In the genomic region with DNA sequence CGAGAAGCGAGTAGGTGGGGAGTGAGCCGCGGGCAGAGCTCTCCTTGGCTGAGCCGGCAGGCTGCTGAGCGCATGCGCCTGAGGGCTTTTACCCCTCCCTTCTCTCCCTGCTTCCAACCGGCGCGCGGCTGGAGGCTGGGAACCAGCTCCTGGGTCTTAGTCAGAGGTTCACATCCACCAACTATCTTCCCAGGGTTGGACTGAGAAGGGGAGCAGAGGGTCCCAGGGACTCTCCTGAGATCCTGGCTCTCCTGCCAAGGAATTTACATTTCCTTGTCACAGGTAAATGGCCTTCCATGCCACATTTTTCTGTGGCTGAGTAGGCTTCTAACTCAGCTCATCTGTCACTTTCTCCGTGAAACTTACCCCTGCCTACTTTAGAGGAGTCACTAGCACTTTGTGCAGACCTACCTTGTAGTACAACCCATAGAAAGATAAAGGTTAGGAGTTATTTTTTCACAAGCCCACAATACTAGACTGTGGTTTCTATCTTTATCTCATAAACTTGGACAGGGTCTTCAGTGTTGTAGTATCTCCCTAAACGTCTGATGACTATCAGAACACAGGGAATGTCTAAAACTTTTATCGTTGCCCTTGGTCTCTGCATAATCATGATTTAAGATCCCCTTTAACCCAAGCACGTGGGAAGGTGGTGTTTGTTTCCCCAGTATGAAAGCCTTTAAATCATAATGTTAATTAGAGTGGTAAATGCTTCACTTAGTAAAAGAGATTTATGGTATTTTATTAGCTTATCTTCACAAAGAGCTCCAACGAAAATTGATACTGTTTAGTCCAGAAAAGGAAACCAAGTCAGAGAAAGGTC, we compare ENCODE assay signal across 8 cellular contexts. TPM values are rescaled to one million over a fixed set of nuclear protein-coding genes. Genes with fewer than 3 reads are reported as not detected.
DNase-seq lines count a peak whose midpoint lies in the region; ATAC-seq, FAIRE-seq and TF ChIP-seq lines count a peak whose summit lies in the region.

No MANE protein-coding gene starts in this region.

- TF ChIP-seq EP300 in A549 (IDR thresholded peaks at IDR 0.05), result no peak

- no peak for FAIRE-seq in A549 (lab: Jason Lieb, UNC)

- TF ChIP-seq RAD21 in A549 (conservative IDR thresholded peaks at IDR 0.05 in 1 of 2, IDR thresholded peaks at IDR 0.05 in 1 of 2), result peak in 1 of 2 experiments; percentile 4; a peak in 1 of 5 replicates

- CTCF ChIA-PET in A549 (lab: Yijun Ruan, JAX), result interaction anchor here (0.7 to 2.3 kb wide), 5 partner anchors 50 to 99 kb away, joined by 3 to 7 read pairs (median 4); no protein-coding TSS in a partner anchor

- peaks cover 45% of the 10 kb centered on the region for H3K4me1 Mint-ChIP-seq in activated naive CD8-positive, alpha-beta T cell treated with anti-CD3 and anti-CD28 coated beads, Interleukin-2, amount 10 ng/mL, durations not matched to agents 7 days and 5 days
- H3K4me1 Mint-ChIP-seq in stimulated activated memory B cell treated with anti-CD40 and anti-IgM and Interleukin-4, amounts not matched to agents 10 μg/mL and 1 μg/mL and 100 μg/mL, for 72 hours, result peaks cover 65% of the 10 kb centered on the region

- peak overlapping the region; percentile 96 for H3K27ac Mint-ChIP-seq in activated naive CD8-positive, alpha-beta T cell treated with anti-CD3 and anti-CD28 coated beads, Interleukin-2, amount 10 ng/mL, durations not matched to agents 7 days and 5 days
- peak overlapping the region; percentile 100 for H3K27ac Mint-ChIP-seq in stimulated activated memory B cell treated with anti-CD40 and anti-IgM and Interleukin-4, amounts not matched to agents 10 μg/mL and 1 μg/mL and 100 μg/mL, for 72 hours

- peak overlapping the region; percentile 84 for H3K4me2 ChIP-seq in A549

- no peaks in the 10 kb centered on the region for H3K9me3 ChIP-seq in A549
- no peaks in the 10 kb centered on the region for H3K9me3 ChIP-seq in iPS-18a (ENCODE audit: control insufficient read depth, low read depth, low read length)

- peak; percentile 65 for TF ChIP-seq POLR2A in A549 (IDR thresholded peaks at IDR 0.05; ENCODE audit: low read length)

- H3K27me3 ChIP-seq in iPS-18a (ENCODE audit: control insufficient read depth, insufficient read depth, low read length), result no peaks in the 10 kb centered on the region

- H3K4me3 ChIP-seq in A549 (peak overlapping the region; percentile 64), iPS-18a (ENCODE audit: low read length) (peak overlapping the region; percentile 81)

- 2% methylated on average over 10 of the region's 16 CpGs for WGBS in A549 (ENCODE audit: missing lambda C conversion rate)

- no peak for TF ChIP-seq CTCF in A549 (IDR thresholded peaks at IDR 0.05)

- peak in 1 of 2 experiments; percentile 92 for DNase-seq in A549 (ENCODE audit: low read depth in 1 of 2, low spot score in 1 of 2)
- DNase-seq in activated naive CD8-positive, alpha-beta T cell treated with anti-CD3 and anti-CD28 coated beads, Interleukin-2, amount 10 ng/mL, durations not matched to agents 7 days and 5 days, result no peak
- DNase-seq in NCI-H146 treated with DMSO at 0.1 percent for 48 hours (lab: John Stamatoyannopoulos, UW; ENCODE audit: unreplicated experiment), result no peak
- no peak for DNase-seq in AG08395 (ENCODE audit: low spot score)

- no peaks in the 10 kb centered on the region for H3K27me3 Mint-ChIP-seq in activated naive CD8-positive, alpha-beta T cell treated with anti-CD3 and anti-CD28 coated beads, Interleukin-2, amount 10 ng/mL, durations not matched to agents 7 days and 5 days
- no peaks in the 10 kb centered on the region for H3K27me3 Mint-ChIP-seq in stimulated activated memory B cell treated with anti-CD40 and anti-IgM and Interleukin-4, amounts not matched to agents 10 μg/mL and 1 μg/mL and 100 μg/mL, for 72 hours

- peak in 1 of 2 experiments; percentile 10; a peak in 4 of 6 replicates for ATAC-seq in A549
- ATAC-seq in GM18519 (IDR thresholded peaks at IDR 0.05; ENCODE audit: low FRiP score, unreplicated experiment), result peak; percentile 0
- peak; percentile 2 for ATAC-seq in HG03457 (IDR thresholded peaks at IDR 0.05; ENCODE audit: unreplicated experiment)
- ATAC-seq in activated naive CD8-positive, alpha-beta T cell treated with anti-CD3 and anti-CD28 coated beads, Interleukin-2, amount 10 ng/mL, durations not matched to agents 7 days and 5 days (ENCODE audit: low read depth), result peak; percentile 0
- ATAC-seq in stimulated activated memory B cell treated with anti-CD40 and anti-IgM and Interleukin-4, amounts not matched to agents 10 μg/mL and 1 μg/mL and 100 μg/mL, for 72 hours, result no peak

- H3K9me3 Mint-ChIP-seq in activated naive CD8-positive, alpha-beta T cell treated with anti-CD3 and anti-CD28 coated beads, Interleukin-2, amount 10 ng/mL, durations not matched to agents 7 days and 5 days, result no peaks in the 10 kb centered on the region
- no peaks in the 10 kb centered on the region for H3K9me3 Mint-ChIP-seq in stimulated activated memory B cell treated with anti-CD40 and anti-IgM and Interleukin-4, amounts not matched to agents 10 μg/mL and 1 μg/mL and 100 μg/mL, for 72 hours

- H3K4me1 ChIP-seq in A549, result peaks cover 19% of the 10 kb centered on the region; the same call in 2 of the 3 replicates
- peaks cover 18% of the 10 kb centered on the region for H3K4me1 ChIP-seq in iPS-18a (ENCODE audit: control insufficient read depth, low read depth, low read length)

- H3K36me3 ChIP-seq in iPS-18a (ENCODE audit: control insufficient read depth, low read depth, low read length), result no peaks in the 10 kb centered on the region

- POLR2A ChIA-PET in A549 (lab: Yijun Ruan, JAX), result interaction anchor here (0.6 to 3.2 kb wide), 20 partner anchors 8 to 646 kb away, joined by 3 to 18 read pairs (median 4); no protein-coding TSS in a partner anchor
- POLR2A ChIA-PET in activated naive CD8-positive, alpha-beta T cell treated with anti-CD3 and anti-CD28 coated beads, Interleukin-2, amount 10 ng/mL, durations not matched to agents 7 days and 5 days (lab: Charles Lee), result interaction anchor here (0.8 to 2.1 kb wide), 8 partner anchors 7 to 89 kb away, joined by 3 to 41 read pairs (median 4); no protein-coding TSS in a partner anchor

- peak overlapping the region; percentile 86 for H3K9ac ChIP-seq in iPS-18a (ENCODE audit: low read length)

- peak overlapping the region; percentile 94 for H3K4me3 Mint-ChIP-seq in activated naive CD8-positive, alpha-beta T cell treated with anti-CD3 and anti-CD28 coated beads, Interleukin-2, amount 10 ng/mL, durations not matched to agents 7 days and 5 days
- H3K4me3 Mint-ChIP-seq in stimulated activated memory B cell treated with anti-CD40 and anti-IgM and Interleukin-4, amounts not matched to agents 10 μg/mL and 1 μg/mL and 100 μg/mL, for 72 hours, result peak overlapping the region; percentile 93

- H3K36me3 Mint-ChIP-seq in activated naive CD8-positive, alpha-beta T cell treated with anti-CD3 and anti-CD28 coated beads, Interleukin-2, amount 10 ng/mL, durations not matched to agents 7 days and 5 days, result peaks cover 11% of the 10 kb centered on the region
- no peaks in the 10 kb centered on the region for H3K36me3 Mint-ChIP-seq in stimulated activated memory B cell treated with anti-CD40 and anti-IgM and Interleukin-4, amounts not matched to agents 10 μg/mL and 1 μg/mL and 100 μg/mL, for 72 hours

- H3K27ac ChIP-seq in A549, result peak overlapping the region; percentile 96 to 100
- peak overlapping the region; percentile 35 for H3K27ac ChIP-seq in iPS-18a (ENCODE audit: low read length)

TF ChIP-seq in A549, 52 proteins besides CTCF, POLR2A, EP300 and RAD21:
- TF ChIP-seq POLR2AphosphoS2 (conservative IDR thresholded peaks at IDR 0.05; ENCODE audit: low read length), result no peak
- TF ChIP-seq, protein P1, sequence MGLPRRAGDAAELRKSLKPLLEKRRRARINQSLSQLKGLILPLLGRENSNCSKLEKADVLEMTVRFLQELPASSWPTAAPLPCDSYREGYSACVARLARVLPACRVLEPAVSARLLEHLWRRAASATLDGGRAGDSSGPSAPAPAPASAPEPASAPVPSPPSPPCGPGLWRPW (IDR thresholded peaks at IDR 0.05), result no peak
- 0 out of 2 replicates have a peak, but pooled peaks have one; percentile 3 for TF ChIP-seq MYC (IDR thresholded peaks at IDR 0.05; ENCODE audit: borderline replicate concordance, low read length)
- TF ChIP-seq, protein P2, sequence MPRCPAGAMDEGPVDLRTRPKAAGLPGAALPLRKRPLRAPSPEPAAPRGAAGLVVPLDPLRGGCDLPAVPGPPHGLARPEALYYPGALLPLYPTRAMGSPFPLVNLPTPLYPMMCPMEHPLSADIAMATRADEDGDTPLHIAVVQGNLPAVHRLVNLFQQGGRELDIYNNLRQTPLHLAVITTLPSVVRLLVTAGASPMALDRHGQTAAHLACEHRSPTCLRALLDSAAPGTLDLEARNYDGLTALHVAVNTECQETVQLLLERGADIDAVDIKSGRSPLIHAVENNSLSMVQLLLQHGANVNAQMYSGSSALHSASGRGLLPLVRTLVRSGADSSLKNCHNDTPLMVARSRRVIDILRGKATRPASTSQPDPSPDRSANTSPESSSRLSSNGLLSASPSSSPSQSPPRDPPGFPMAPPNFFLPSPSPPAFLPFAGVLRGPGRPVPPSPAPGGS (IDR thresholded peaks at IDR 0.05), result no peak; the same call in 2 of the 3 replicates
TF ChIP-seq in A549: peak in this region for 1.

RNA-seq across cellular contexts. Expression of a gene that starts 0.6 kb away (rescaled TPM):
- polyA plus RNA-seq in A549 (2011; rRNA removed) (67.3 and 72.2 TPM in 2 replicates), A549 (2017; fragmentation: RNase III; extraction: RNeasy Plus Mini Kit Qiagen cat#74134 plus additional on column Dnase treatment) (36.7 to 40.5 TPM (median 39.8 TPM) in 3 replicates)
- 14.4 and 19.6 TPM in 2 replicates for polyA plus RNA-seq in A549 (2012; cell fraction: cytosol; rRNA removed)
- polyA plus RNA-seq in A549 (2012; cell fraction: nucleus; rRNA removed), result 13.1 and 15.2 TPM in 2 replicates
- polyA minus RNA-seq in A549 (2011; rRNA and poly(A)+ RNA removed), result 65.0 and 68.7 TPM in 2 replicates
- 10 to 100 TPM; 57.3 to 60.9 TPM for total RNA-seq in activated naive CD8-positive, alpha-beta T cell treated with anti-CD3 and anti-CD28 coated beads, Interleukin-2, amount 10 ng/mL, durations not matched to agents 7 days and 5 days
